1 cellular context compared by ENCODE assay signal in the genomic region with DNA sequence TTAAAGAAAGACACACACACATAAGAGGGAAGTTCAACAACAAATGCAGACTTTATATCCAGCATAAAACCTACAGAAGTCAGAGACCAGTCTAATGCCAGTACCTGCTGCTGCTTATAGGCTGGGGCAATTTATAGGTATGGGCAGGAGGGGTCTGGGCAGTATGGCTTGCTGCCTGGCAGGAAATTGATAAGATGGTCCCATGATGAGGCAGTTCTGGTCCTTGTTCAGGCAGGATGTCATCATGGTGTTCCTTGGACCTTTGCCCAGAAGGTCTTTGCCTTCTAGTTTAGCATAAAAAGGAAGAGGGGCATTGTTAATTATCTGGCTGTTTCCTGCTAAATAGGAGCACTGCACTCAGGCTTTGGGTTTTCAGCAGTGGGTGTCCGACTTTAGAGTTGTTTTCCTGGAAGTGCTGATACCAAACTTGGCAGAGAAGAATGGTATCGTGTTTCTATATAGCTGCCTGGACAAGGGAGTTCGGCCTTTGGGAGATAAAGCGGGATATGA.
TF ChIP-seq lines count a peak whose summit lies in the region.

No MANE protein-coding gene starts in this region.

TF ChIP-seq in SK-N-SH, 30 proteins besides CTCF, POLR2A, EP300 and RAD21 (continued from another document):
- peak; percentile 86 for TF ChIP-seq NFIC (IDR thresholded peaks at IDR 0.05; ENCODE audit: borderline replicate concordance)
- TF ChIP-seq GATA2 (CRISPR knock-in tag; IDR thresholded peaks at IDR 0.05) = no peak
- peak; percentile 20; the same call in 1 of the 2 replicates for TF ChIP-seq JUND (IDR thresholded peaks at IDR 0.05)
- no peak for TF ChIP-seq EZH2phosphoT487 (IDR thresholded peaks at IDR 0.05; ENCODE audit: borderline replicate concordance, low read depth)
- 0 out of 2 replicates have a peak, but pooled peaks have one; percentile 21 for TF ChIP-seq PBX3 (IDR thresholded peaks at IDR 0.05)
- TF ChIP-seq RCOR1 (IDR thresholded peaks at IDR 0.05; ENCODE audit: low read length) = peak; percentile 20; the same call in 1 of the 2 replicates
